1 cellular context compared by ENCODE assay signal in genomic region chr1:16122916-16123315, GRCh38.
TF ChIP-seq lines count a peak whose summit lies in the region.

No MANE protein-coding gene starts in this region.

TF ChIP-seq in SK-N-SH, 30 proteins besides CTCF, POLR2A, EP300 and RAD21 (continued from another document):
- TF ChIP-seq USF1 (IDR thresholded peaks at IDR 0.05; ENCODE audit: borderline replicate concordance, low read depth), result no peak
- TF ChIP-seq, protein P1, sequence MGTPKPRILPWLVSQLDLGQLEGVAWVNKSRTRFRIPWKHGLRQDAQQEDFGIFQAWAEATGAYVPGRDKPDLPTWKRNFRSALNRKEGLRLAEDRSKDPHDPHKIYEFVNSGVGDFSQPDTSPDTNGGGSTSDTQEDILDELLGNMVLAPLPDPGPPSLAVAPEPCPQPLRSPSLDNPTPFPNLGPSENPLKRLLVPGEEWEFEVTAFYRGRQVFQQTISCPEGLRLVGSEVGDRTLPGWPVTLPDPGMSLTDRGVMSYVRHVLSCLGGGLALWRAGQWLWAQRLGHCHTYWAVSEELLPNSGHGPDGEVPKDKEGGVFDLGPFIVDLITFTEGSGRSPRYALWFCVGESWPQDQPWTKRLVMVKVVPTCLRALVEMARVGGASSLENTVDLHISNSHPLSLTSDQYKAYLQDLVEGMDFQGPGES (IDR thresholded peaks at IDR 0.05; ENCODE audit: low read depth, low read length), result no peak
- TF ChIP-seq GABPA (IDR thresholded peaks at IDR 0.05; ENCODE audit: low read depth), result no peak
- no peak for TF ChIP-seq PBX3 (IDR thresholded peaks at IDR 0.05)
- TF ChIP-seq YY1 (IDR thresholded peaks at IDR 0.05; ENCODE audit: low read depth), result no peak
- TF ChIP-seq CHD2 (IDR thresholded peaks at IDR 0.05; ENCODE audit: low read length, partially characterized antibody), result no peak
- no peak for TF ChIP-seq TEAD4 (IDR thresholded peaks at IDR 0.05; ENCODE audit: borderline replicate concordance, insufficient read depth)
- TF ChIP-seq NRF1 (IDR thresholded peaks at IDR 0.05; ENCODE audit: low read depth, low read length), result no peak
